In genomic region chr1:15090373-15090772, GRCh38 we compare ENCODE assay signal across 8 cellular contexts.
DNase-seq lines count a peak whose midpoint lies in the region; ATAC-seq, FAIRE-seq and TF ChIP-seq lines count a peak whose summit lies in the region.

No MANE protein-coding gene starts in this region.

- H3K4me1 ChIP-seq in mesodermal cell (ENCODE audit: control insufficient read depth, insufficient read depth, low read length, poor library complexity, severe bottlenecking), result peaks cover 20% of the 10 kb centered on the region

- WGBS in mesodermal cell (ENCODE audit: insufficient coverage in 2 of 2), 2 experiments, result 15 to 19% methylated on average over 9 of the region's 13 CpGs

- H3K4me3 ChIP-seq in bronchial epithelial cell (ENCODE audit: low read depth, low read length) (no peak overlapping the region), mesodermal cell (ENCODE audit: extremely low read depth, insufficient read depth, low read length, poor library complexity, severe bottlenecking) (no peak overlapping the region)

- no peak for ATAC-seq in GM19023 (IDR thresholded peaks at IDR 0.05; ENCODE audit: unreplicated experiment)

- TF ChIP-seq CTCF in bronchial epithelial cell (IDR thresholded peaks at IDR 0.05; ENCODE audit: insufficient read depth, low read length, severe bottlenecking), result no peak

- H3K27ac ChIP-seq in mesodermal cell (ENCODE audit: low read depth, low read length, severe bottlenecking), result peak overlapping the region; percentile 39

- no peaks in the 10 kb centered on the region for H3K9me3 ChIP-seq in mesodermal cell (ENCODE audit: control insufficient read depth, low read length)

- no peaks in the 10 kb centered on the region for H3K36me3 ChIP-seq in bronchial epithelial cell (ENCODE audit: control insufficient read depth, insufficient read depth, low read length)
- no peaks in the 10 kb centered on the region for H3K36me3 ChIP-seq in mesodermal cell (ENCODE audit: control insufficient read depth, insufficient read depth, low read length)

- DNase-seq in Daoy (ENCODE audit: low read depth) (peak; percentile 62), NCI-H146 (lab: John Stamatoyannopoulos, UW) (peak; percentile 75), bronchial epithelial cell (ENCODE audit: low read depth) (peak; percentile 57), NCI-H1694 (lab: John Stamatoyannopoulos, UW) (no peak), epidermal melanocyte (ENCODE audit: insufficient read length, low spot score) (no peak)
- no peak for DNase-seq in activated CD4-positive, CD25-positive, alpha-beta regulatory T cell treated with anti-CD3 and anti-CD28 coated beads, Interleukin-2, amount 50 U/mL, for 72 hours

- no peaks in the 10 kb centered on the region for H3K27me3 ChIP-seq in bronchial epithelial cell (ENCODE audit: control insufficient read depth, insufficient read depth, low read length)

- FAIRE-seq in bronchial epithelial cell (lab: Jason Lieb, UNC), result no peak

Comparison
In these comparisons a context has a peak if more than half of its experiments do, and no peak if none do; other contexts are left out.
1. DNase-seq: peak in Daoy (single experiment), NCI-H146 (single experiment) and bronchial epithelial cell (single experiment); none in NCI-H1694 (single experiment), activated CD4-positive, CD25-positive, alpha-beta regulatory T cell treated with anti-CD3 and anti-CD28 coated beads, Interleukin-2, amount 50 U/mL, for 72 hours (single experiment) and epidermal melanocyte (single experiment).